1 cellular context compared by ENCODE assay signal in genomic region chr3:69763976-69764851, GRCh38.
A peak's percentile ranks its signal among the peaks of the same experiment; 100 is the strongest.
TF ChIP-seq lines count a peak whose summit lies in the region.

No MANE protein-coding gene starts in this region.

TF ChIP-seq in GM12878, 131 proteins besides CTCF, POLR2A, EP300 and RAD21 (continued from another document):
- TF ChIP-seq ZBTB33 (IDR thresholded peaks at IDR 0.05) (no peak), USF2 (IDR thresholded peaks at IDR 0.05; ENCODE audit: borderline replicate concordance, low read depth, low read length) (no peak), IKZF1 (conservative IDR thresholded peaks at IDR 0.05) (peak; percentile 62), SREBF1 (IDR thresholded peaks at IDR 0.05; ENCODE audit: low read length) (no peak), WRNIP1 (IDR thresholded peaks at IDR 0.05; ENCODE audit: borderline replicate concordance, low read depth, low read length) (no peak), ZNF217 (IDR thresholded peaks at IDR 0.05) (peak; percentile 53; the same call in 1 of the 2 replicates), ATF2 (IDR thresholded peaks at IDR 0.05; ENCODE audit: low read length) (peak; percentile 35; the same call in 1 of the 2 replicates), NFIC (IDR thresholded peaks at IDR 0.05; ENCODE audit: low read depth, low read length) (peak; percentile 32; the same call in 1 of the 2 replicates), E2F4 (IDR thresholded peaks at IDR 0.05; ENCODE audit: low read depth, low read length) (no peak), RUNX3 (IDR thresholded peaks at IDR 0.05; ENCODE audit: low read length) (peak; percentile 6; the same call in 1 of the 2 replicates), BMI1 (IDR thresholded peaks at IDR 0.05; ENCODE audit: borderline replicate concordance) (0 out of 2 replicates have a peak, but pooled peaks have one; percentile 48), SIN3A (IDR thresholded peaks at IDR 0.05; ENCODE audit: low read depth, low read length) (no peak), MTA2 (IDR thresholded peaks at IDR 0.05; ENCODE audit: low read depth) (peak; percentile 81), DPF2 (IDR thresholded peaks at IDR 0.05) (peak; percentile 71), SPI1 (IDR thresholded peaks at IDR 0.05; ENCODE audit: borderline replicate concordance, insufficient read depth, low read depth, low read length) (peak; percentile 89), ELK1 (IDR thresholded peaks at IDR 0.05; ENCODE audit: low read depth, low read length) (no peak), BACH1 (IDR thresholded peaks at IDR 0.05; ENCODE audit: borderline replicate concordance) (no peak), CHD4 (IDR thresholded peaks at IDR 0.05) (no peak)
